Comparison of ENCODE assay signal across 35 cellular contexts in genomic region chr1:45071567-45071966, GRCh38.
"Had no signal": no experiment of that assay in that cellular context is flagged by ENCODE, and none has a peak within 500 bp of the region (broad histone marks: within the 10 kb centered on the region; RNA-seq: fewer than 3 reads in every experiment).

No MANE protein-coding gene starts in this region.

- H3K36me3 ChIP-seq: MG63 had no signal

- H3K27me3 ChIP-seq: MG63 had no signal

- DNase-seq: Kasumi-1, MG63, MM.1S, MV-4-11, NCI-H1048, NCI-H1092, NCI-H1092 treated with DMSO at 0.1 percent for 48 hours, NCI-H1105, NCI-H1105 treated with DMSO at 0.1 percent for 48 hours, NCI-H1417, NCI-H1417 treated with DMSO at 0.1 percent for 48 hours, NCI-H1436, NCI-H1436 treated with DMSO at 0.1 percent for 48 hours, NCI-H146, NCI-H1694, NCI-H1694 treated with DMSO at 0.1 percent for 48 hours, NCI-H187, NCI-H187 treated with DMSO at 0.1 percent for 48 hours, NCI-H1930, NCI-H2029, NCI-H2029 treated with DMSO at 0.1 percent for 48 hours, NCI-H2081, NCI-H2081 treated with DMSO at 0.1 percent for 48 hours, NCI-H2107, NCI-H2171, NCI-H2171 treated with DMSO at 0.1 percent for 48 hours, NCI-H2227 treated with DMSO at 0.1 percent for 48 hours, NCI-H226, NCI-H345, NCI-H446, NCI-H510A, NCI-H510A treated with DMSO at 0.1 percent for 48 hours, NCI-H524, NCI-H524 treated with DMSO at 0.1 percent for 48 hours had no signal

- H3K4me2 ChIP-seq: KMS-11 had no signal

- H3K27ac ChIP-seq: KMS-11 had no signal

- H3K9ac ChIP-seq: KMS-11 had no signal

- H3K4me3 ChIP-seq: MG63 had no signal
